In the genomic region with DNA sequence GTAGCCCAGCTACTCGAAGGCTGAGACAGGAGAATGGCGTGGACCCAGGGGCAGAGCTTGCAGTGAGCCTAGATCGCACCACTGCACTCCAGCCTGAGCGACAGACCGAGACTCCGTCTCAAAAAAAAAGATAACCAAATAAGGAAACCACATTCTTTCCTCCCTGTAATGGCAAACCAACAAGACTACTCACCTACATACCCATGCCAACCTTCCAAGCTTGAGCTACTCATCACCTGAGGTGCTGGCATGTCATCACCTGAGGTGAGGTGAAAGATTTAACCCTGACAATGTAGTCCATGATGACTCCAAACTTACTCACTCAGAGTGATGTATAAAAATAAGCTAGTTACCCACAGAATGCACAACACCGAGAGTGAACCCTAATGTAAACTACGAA, we compare ENCODE assay signal across 16 cellular contexts.
DNase-seq lines count a peak whose midpoint lies in the region; ATAC-seq, FAIRE-seq and TF ChIP-seq lines count a peak whose summit lies in the region.
"Had no signal": no experiment of that assay in that cellular context is flagged by ENCODE, and none has a peak within 500 bp of the region (broad histone marks: within the 10 kb centered on the region; RNA-seq: fewer than 3 reads in every experiment).

No MANE protein-coding gene starts in this region.

- H3K9me3 ChIP-seq in T-helper 17 cell (ENCODE audit: control insufficient read depth, low read length, poor library complexity, severe bottlenecking), result no peaks in the 10 kb centered on the region
- H3K9me3 ChIP-seq in keratinocyte (ENCODE audit: control insufficient read depth, low read depth, low read length), result peaks cover 4% of the 10 kb centered on the region
- H3K9me3 ChIP-seq: thoracic aorta had no signal

- H3K4me2 ChIP-seq in keratinocyte (ENCODE audit: control insufficient read depth, extremely low read depth, insufficient read depth, low read depth, low read length), result no peak overlapping the region

- H3K4me3 Mint-ChIP-seq in activated CD4-positive, alpha-beta T cell treated with anti-CD3 and anti-CD28 coated beads for 36 hours, result no peak overlapping the region
- H3K4me3 Mint-ChIP-seq in T-helper 17 cell, result no peak overlapping the region
- H3K4me3 Mint-ChIP-seq: dendritic cell treated with granulocyte-macrophage colony-stimulating factor and Interleukin-4, amounts not matched to agents 40 ng/mL and 50 ng/mL, for 4 days had no signal

- H3K36me3 ChIP-seq in keratinocyte (ENCODE audit: control insufficient read depth in 2 of 2, extremely low read depth in 1 of 2, insufficient read depth in 2 of 2, low read length in 2 of 2), result peaks cover 3 to 9% of the 10 kb centered on the region in 2 experiments
- H3K36me3 ChIP-seq: thoracic aorta had no signal

- no peaks in the 10 kb centered on the region for H3K9me1 ChIP-seq in keratinocyte (ENCODE audit: control insufficient read depth, extremely low read depth, insufficient read depth, low read length)

- H3K27me3 ChIP-seq in keratinocyte (ENCODE audit: control insufficient read depth, extremely low read depth, insufficient read depth, low read length), result no peaks in the 10 kb centered on the region

- intact Hi-C loops in activated CD4-positive, alpha-beta T cell treated with anti-CD3 and anti-CD28 coated beads for 36 hours (cut with DNase I, micrococcal nuclease), result no loop called here
- intact Hi-C loops in left ventricle myocardium superior (cut with micrococcal nuclease), result no loop called here

- no peaks in the 10 kb centered on the region for H3K79me2 ChIP-seq in keratinocyte (ENCODE audit: control insufficient read depth, insufficient read depth, low read length)

- dilution Hi-C loops in keratinocyte (cut with MboI; ENCODE audit: extremely low pct_ligation_motif_present, low sequenced_read_pairs), result no loop called here

- H3K4me3 ChIP-seq in keratinocyte (ENCODE audit: control insufficient read depth in 2 of 3, extremely low read depth in 1 of 3, insufficient read depth in 2 of 3, low read depth in 1 of 3, low read length in 3 of 3), result no peak overlapping the region
- H3K4me3 ChIP-seq: thoracic aorta had no signal

- CTCF ChIA-PET in activated CD4-positive, alpha-beta T cell treated with anti-CD3 and anti-CD28 coated beads for 36 hours (lab: Charles Lee), result no interaction called here

- no peak overlapping the region for H3K9ac ChIP-seq in keratinocyte (ENCODE audit: control insufficient read depth, extremely low read depth, insufficient read depth, low read length)

- H3K27ac Mint-ChIP-seq in activated CD4-positive, alpha-beta T cell treated with anti-CD3 and anti-CD28 coated beads for 36 hours, result peak overlapping the region; percentile 8
- peak overlapping the region; percentile 51 for H3K27ac Mint-ChIP-seq in T-helper 17 cell

- no peak for TF ChIP-seq POLR2A in GM12891 (IDR thresholded peaks at IDR 0.05; ENCODE audit: low read depth, low read length)

- peak overlapping the region; percentile 65 for H3K27ac ChIP-seq in keratinocyte (ENCODE audit: control insufficient read depth, insufficient read depth, low read length)
- H3K27ac ChIP-seq: thoracic aorta, VCaP had no signal

- DNase-seq in activated CD4-positive, alpha-beta T cell treated with anti-CD3 and anti-CD28 coated beads for 36 hours, result no peak
- no peak for DNase-seq in activated CD4-positive, alpha-beta T cell treated with anti-CD3 and anti-CD28 coated beads, Interleukin-2, amount 50 U/mL, for 4 hours
- DNase-seq in GM12891 (ENCODE audit: insufficient read length, low spot score) (no peak), T-helper 17 cell (no peak), keratinocyte (ENCODE audit: low read depth, low spot score) (peak; percentile 96), left ventricle myocardium superior (no peak)
- DNase-seq: Kasumi-1, naive B cell, NCI-H446 treated with DMSO at 0.1 percent for 48 hours had no signal

- POLR2A ChIA-PET in activated CD4-positive, alpha-beta T cell treated with anti-CD3 and anti-CD28 coated beads for 36 hours (lab: Charles Lee), result no interaction called here

- H3K27me3 Mint-ChIP-seq in activated CD4-positive, alpha-beta T cell treated with anti-CD3 and anti-CD28 coated beads for 36 hours, result no peaks in the 10 kb centered on the region
- no peaks in the 10 kb centered on the region for H3K27me3 Mint-ChIP-seq in T-helper 17 cell
- H3K27me3 Mint-ChIP-seq: dendritic cell treated with granulocyte-macrophage colony-stimulating factor and Interleukin-4, amounts not matched to agents 40 ng/mL and 50 ng/mL, for 4 days; naive B cell had no signal

- TF ChIP-seq CTCF in keratinocyte (optimal IDR thresholded peaks at IDR 0.05 in 1 of 3, IDR thresholded peaks at IDR 0.05 in 1 of 3, conservative IDR thresholded peaks at IDR 0.05 in 1 of 3; ENCODE audit: extremely low read depth in 1 of 3, insufficient read depth in 2 of 3, low read length in 3 of 3), result no peak

- H3K4me1 Mint-ChIP-seq in activated CD4-positive, alpha-beta T cell treated with anti-CD3 and anti-CD28 coated beads for 36 hours, result peaks cover 58% of the 10 kb centered on the region
- peaks cover 37% of the 10 kb centered on the region for H3K4me1 Mint-ChIP-seq in T-helper 17 cell

- no peaks in the 10 kb centered on the region for H4K20me1 ChIP-seq in keratinocyte (ENCODE audit: control insufficient read depth, extremely low read depth, insufficient read depth, low read length)

- no peak overlapping the region for H2AFZ ChIP-seq in keratinocyte (ENCODE audit: control insufficient read depth, low read length)

- peaks cover 24% of the 10 kb centered on the region for H3K4me1 ChIP-seq in keratinocyte (ENCODE audit: control insufficient read depth, extremely low read depth, insufficient read depth, low read length)

- peak; percentile 14 for ATAC-seq in activated CD4-positive, alpha-beta T cell treated with anti-CD3 and anti-CD28 coated beads for 36 hours
- ATAC-seq in T-helper 17 cell, result no peak
- no peak for ATAC-seq in HG02623 (IDR thresholded peaks at IDR 0.05; ENCODE audit: unreplicated experiment)
- ATAC-seq in HG02763 (IDR thresholded peaks at IDR 0.05; ENCODE audit: unreplicated experiment), result no peak
- no peak for ATAC-seq in left ventricle myocardium superior
- ATAC-seq: Panc1 had no signal

- no peaks in the 10 kb centered on the region for H3K9me3 Mint-ChIP-seq in activated CD4-positive, alpha-beta T cell treated with anti-CD3 and anti-CD28 coated beads for 36 hours (ENCODE audit: low read depth)
- H3K9me3 Mint-ChIP-seq: dendritic cell treated with granulocyte-macrophage colony-stimulating factor and Interleukin-4, amounts not matched to agents 40 ng/mL and 50 ng/mL, for 4 days; naive B cell had no signal

- FAIRE-seq in GM12891 (lab: Jason Lieb, UNC) (peak; percentile 87), keratinocyte (lab: Jason Lieb, UNC) (peak; percentile 99)
- FAIRE-seq: G401.6 had no signal

- peaks cover 12% of the 10 kb centered on the region for H3K36me3 Mint-ChIP-seq in activated CD4-positive, alpha-beta T cell treated with anti-CD3 and anti-CD28 coated beads for 36 hours (ENCODE audit: low read depth)
- no peaks in the 10 kb centered on the region for H3K36me3 Mint-ChIP-seq in T-helper 17 cell (ENCODE audit: low read depth)
- H3K36me3 Mint-ChIP-seq: naive B cell had no signal

TF ChIP-seq in GM12891, 5 proteins besides CTCF, POLR2A, EP300 and RAD21:
- TF ChIP-seq PAX5 (IDR thresholded peaks at IDR 0.05; ENCODE audit: insufficient read depth, low read length, severe bottlenecking) (no peak), POU2F2 (IDR thresholded peaks at IDR 0.05; ENCODE audit: low read depth, low read length) (no peak), SPI1 (IDR thresholded peaks at IDR 0.05; ENCODE audit: low read depth, low read length) (no peak), TAF1 (IDR thresholded peaks at IDR 0.05; ENCODE audit: low read depth, low read length) (no peak), POLR2AphosphoS5 (IDR thresholded peaks at IDR 0.05; ENCODE audit: low read depth, low read length) (no peak)
